ENCODE assay signal across 7 cellular contexts in the genomic region with DNA sequence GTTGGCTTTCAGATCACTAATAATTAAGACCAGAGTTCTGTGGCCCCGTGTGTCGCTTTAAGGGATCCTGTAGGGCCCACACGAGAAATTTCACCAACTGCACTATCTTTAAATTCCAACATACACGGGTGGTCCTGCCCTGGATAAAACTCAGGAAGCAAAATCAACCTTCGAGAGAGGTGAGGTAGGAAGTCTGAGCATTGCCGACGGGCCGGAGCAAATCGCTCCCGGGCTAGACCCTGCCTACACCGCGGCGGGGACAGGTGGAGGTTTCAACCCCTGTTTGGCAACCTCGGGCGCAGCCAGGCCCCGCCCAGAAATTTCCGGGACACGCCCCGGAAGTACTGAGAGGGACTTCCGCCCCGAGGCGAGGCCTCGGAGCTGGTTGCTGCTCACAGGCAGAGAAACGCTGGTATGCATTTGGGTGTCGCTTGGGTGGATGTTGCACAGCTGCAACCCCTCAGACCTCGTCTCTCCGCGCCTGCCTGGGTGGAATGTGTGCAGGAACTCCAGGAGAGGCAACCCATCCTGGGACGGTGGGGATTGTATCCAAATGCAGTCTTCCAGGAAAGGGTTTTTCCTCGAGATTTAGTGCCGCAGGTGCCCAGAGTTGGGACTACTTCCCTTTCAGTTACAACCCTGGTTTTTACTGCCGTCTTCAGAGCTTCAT.
DNase-seq lines count a peak whose midpoint lies in the region; ATAC-seq and TF ChIP-seq lines count a peak whose summit lies in the region.

No MANE protein-coding gene starts in this region.

- H3K36me3 ChIP-seq in muscle layer of duodenum (ENCODE audit: control insufficient read depth in 1 of 2, insufficient read depth in 2 of 2, low read length in 2 of 2): peaks cover 7 to 14% of the 10 kb centered on the region in 2 donors

- peak; percentile 58 for TF ChIP-seq POLR2A in erythroblast (IDR thresholded peaks at IDR 0.05; ENCODE audit: low read length)

- H3K4me1 ChIP-seq in muscle layer of duodenum (ENCODE audit: control insufficient read depth in 1 of 2, insufficient read depth in 2 of 2, low read length in 2 of 2): peaks cover 4 to 5% of the 10 kb centered on the region in 2 donors

- ATAC-seq in GM18868 (IDR thresholded peaks at IDR 0.05; ENCODE audit: unreplicated experiment) (peak; percentile 98), HG03097 (IDR thresholded peaks at IDR 0.05; ENCODE audit: low FRiP score, unreplicated experiment) (peak; percentile 96)

- H3K9me3 ChIP-seq in muscle layer of duodenum (ENCODE audit: control insufficient read depth in 1 of 2, low read length in 2 of 2): no peaks in the 10 kb centered on the region

- H3K27ac ChIP-seq in muscle layer of duodenum (ENCODE audit: low read length): no peak overlapping the region

- DNase-seq in NK-92 treated with Interleukin-12 subunit alpha and Interleukin-12 subunit beta, amount 100 ng/mL, for 24 hours (lab: John Stamatoyannopoulos, UW): peak; percentile 82
- DNase-seq in activated T-cell treated with anti-CD3 and anti-CD28 coated beads for 1 hour (ENCODE audit: low read depth): peak; percentile 73
- DNase-seq in erythroblast (lab: John Stamatoyannopoulos, UW): peak; percentile 75 to 82
- DNase-seq in stimulated activated CD8-positive, alpha-beta memory T cell treated with anti-CD3 and anti-CD28 coated beads, Interleukin-4, amount 100 ng/mL, for 48 hours: peak; percentile 92

- peak overlapping the region; percentile 82 to 87 for H3K4me3 ChIP-seq in muscle layer of duodenum (ENCODE audit: low read depth in 1 of 2, low read length in 2 of 2)

- no peaks in the 10 kb centered on the region for H3K27me3 ChIP-seq in muscle layer of duodenum (ENCODE audit: low read depth, low read length)
